Comparison of ENCODE assay signal across 25 cellular contexts in the genomic region with DNA sequence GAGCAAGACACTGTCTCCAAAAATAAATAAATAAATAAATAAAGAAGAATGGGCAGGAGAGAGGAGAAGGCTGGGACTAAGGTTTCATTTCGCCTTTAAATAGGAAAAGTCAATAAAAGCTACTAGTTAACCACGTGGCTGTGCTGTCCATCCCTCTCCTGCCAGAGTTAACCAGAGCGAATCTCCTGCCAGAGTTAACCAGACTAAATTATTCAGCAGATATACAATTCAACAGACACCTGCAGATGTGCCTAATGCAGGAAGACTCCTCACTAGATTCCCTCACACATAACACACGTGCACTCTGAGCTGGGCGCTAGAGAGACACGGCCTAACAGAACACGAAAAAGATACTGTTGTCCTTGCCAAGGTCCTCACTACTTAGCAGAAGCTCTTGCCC.
"Had no signal": no experiment of that assay in that cellular context is flagged by ENCODE, and none has a peak within 500 bp of the region (broad histone marks: within the 10 kb centered on the region; RNA-seq: fewer than 3 reads in every experiment).

No MANE protein-coding gene starts in this region.

- H3K36me3 ChIP-seq: cardiac muscle cell, esophagus squamous epithelium, gastrocnemius medialis, heart right ventricle, left lung, suprapubic skin, tibial nerve had no signal

- H3K79me2 ChIP-seq: parathyroid adenoma had no signal

- H3K36me3 Mint-ChIP-seq: activated naive CD4-positive, alpha-beta T cell treated with anti-CD3 and anti-CD28 coated beads, Interleukin-2, amount 10 ng/mL, durations not matched to agents 7 days and 5 days had no signal

- H3K4me1 ChIP-seq: body of pancreas, esophagus squamous epithelium, gastrocnemius medialis, heart right ventricle, left lung, parathyroid adenoma, suprapubic skin, tibial nerve had no signal

- H3K27me3 ChIP-seq: body of pancreas, cardiac muscle cell, gastrocnemius medialis, heart right ventricle, left lung, suprapubic skin, tibial nerve had no signal

- H3K9ac ChIP-seq: parathyroid adenoma had no signal

- ATAC-seq: body of pancreas; gastrocnemius medialis; heart right ventricle; left lung; natural killer cell treated with Interleukin-12 subunit alpha and Interleukin-12 subunit beta and Interleukin-15 and Interleukin-18, amount 100 ng/mL, for 72 hours; right cardiac atrium; stimulated activated naive CD8-positive, alpha-beta T cell treated with anti-CD3 and anti-CD28 coated beads, Interleukin-15, amount 100 ng/mL, for 72 hours; T-helper 17 cell had no signal

- H2AFZ ChIP-seq: parathyroid adenoma had no signal

- H3K27ac Mint-ChIP-seq: activated CD4-positive, alpha-beta memory T cell treated with anti-CD3 and anti-CD28 coated beads, Interleukin-2, amount 10 ng/mL, durations not matched to agents 7 days and 5 days; activated naive CD4-positive, alpha-beta T cell treated with anti-CD3 and anti-CD28 coated beads, Interleukin-2, amount 10 ng/mL, durations not matched to agents 7 days and 5 days; endodermal cell; natural killer cell treated with Interleukin-12 subunit alpha and Interleukin-12 subunit beta and Interleukin-15 and Interleukin-18, amount 100 ng/mL, for 72 hours; T-helper 17 cell had no signal

- DNase-seq: activated CD4-positive, alpha-beta memory T cell treated with anti-CD3 and anti-CD28 coated beads, Interleukin-2, amount 10 ng/mL, durations not matched to agents 7 days and 5 days; activated CD4-positive, alpha-beta T cell treated with anti-CD3 and anti-CD28 coated beads, Interleukin-2, amount 10 ng/mL, durations not matched to agents 24 days and 14 days; activated effector memory CD4-positive, alpha-beta T cell treated with anti-CD3 and anti-CD28 coated beads, Interleukin-2, amount 50 U/mL, for 16 hours; activated naive CD4-positive, alpha-beta T cell treated with anti-CD3 and anti-CD28 coated beads, Interleukin-2, amount 10 ng/mL, durations not matched to agents 7 days and 5 days; amygdala; body of pancreas; cortex of kidney; endodermal cell; esophagus squamous epithelium; gastrocnemius medialis; heart right ventricle; midbrain; right cardiac atrium; stimulated activated CD4-positive, alpha-beta T cell treated with anti-CD3 and anti-CD28 coated beads, Interleukin-12 subunit alpha, Interleukin-12 subunit beta, amount 100 ng/mL, for 4 hours; stimulated activated CD4-positive, alpha-beta T cell treated with anti-CD3 and anti-CD28 coated beads, Interleukin-4, amount 100 ng/mL, for 4 hours; stimulated activated naive CD8-positive, alpha-beta T cell treated with anti-CD3 and anti-CD28 coated beads, Interleukin-15, amount 100 ng/mL, for 72 hours; T-helper 17 cell had no signal

- H3K4me3 ChIP-seq: body of pancreas, cardiac muscle cell, esophagus squamous epithelium, gastrocnemius medialis, heart right ventricle, left lung, lung, suprapubic skin, tibial nerve had no signal

- H3K4me3 Mint-ChIP-seq: activated CD4-positive, alpha-beta memory T cell treated with anti-CD3 and anti-CD28 coated beads, Interleukin-2, amount 10 ng/mL, durations not matched to agents 7 days and 5 days; activated CD4-positive, alpha-beta T cell treated with anti-CD3 and anti-CD28 coated beads, Interleukin-2, amount 10 ng/mL, durations not matched to agents 24 days and 14 days; activated naive CD4-positive, alpha-beta T cell treated with anti-CD3 and anti-CD28 coated beads, Interleukin-2, amount 10 ng/mL, durations not matched to agents 7 days and 5 days; endodermal cell; natural killer cell treated with Interleukin-12 subunit alpha and Interleukin-12 subunit beta and Interleukin-15 and Interleukin-18, amount 100 ng/mL, for 72 hours; stimulated activated naive CD8-positive, alpha-beta T cell treated with anti-CD3 and anti-CD28 coated beads, Interleukin-15, amount 100 ng/mL, for 72 hours; T-helper 17 cell had no signal

- H3K27ac ChIP-seq: body of pancreas, cardiac muscle cell, esophagus squamous epithelium, gastrocnemius medialis, heart right ventricle, left lung, parathyroid adenoma, suprapubic skin, tibial nerve had no signal

- H3K27me3 Mint-ChIP-seq: activated CD4-positive, alpha-beta memory T cell treated with anti-CD3 and anti-CD28 coated beads, Interleukin-2, amount 10 ng/mL, durations not matched to agents 7 days and 5 days; stimulated activated naive CD8-positive, alpha-beta T cell treated with anti-CD3 and anti-CD28 coated beads, Interleukin-15, amount 100 ng/mL, for 72 hours; T-helper 17 cell had no signal

- H3K9me3 Mint-ChIP-seq: natural killer cell treated with Interleukin-12 subunit alpha and Interleukin-12 subunit beta and Interleukin-15 and Interleukin-18, amount 100 ng/mL, for 72 hours had no signal

- H3K4me1 Mint-ChIP-seq: activated naive CD4-positive, alpha-beta T cell treated with anti-CD3 and anti-CD28 coated beads, Interleukin-2, amount 10 ng/mL, durations not matched to agents 7 days and 5 days; endodermal cell; stimulated activated naive CD8-positive, alpha-beta T cell treated with anti-CD3 and anti-CD28 coated beads, Interleukin-15, amount 100 ng/mL, for 72 hours; T-helper 17 cell had no signal

- H3K9me3 ChIP-seq: gastrocnemius medialis had no signal

- FAIRE-seq: keratinocyte had no signal
